Comparison of ENCODE assay signal across 12 cellular contexts in the genomic region with DNA sequence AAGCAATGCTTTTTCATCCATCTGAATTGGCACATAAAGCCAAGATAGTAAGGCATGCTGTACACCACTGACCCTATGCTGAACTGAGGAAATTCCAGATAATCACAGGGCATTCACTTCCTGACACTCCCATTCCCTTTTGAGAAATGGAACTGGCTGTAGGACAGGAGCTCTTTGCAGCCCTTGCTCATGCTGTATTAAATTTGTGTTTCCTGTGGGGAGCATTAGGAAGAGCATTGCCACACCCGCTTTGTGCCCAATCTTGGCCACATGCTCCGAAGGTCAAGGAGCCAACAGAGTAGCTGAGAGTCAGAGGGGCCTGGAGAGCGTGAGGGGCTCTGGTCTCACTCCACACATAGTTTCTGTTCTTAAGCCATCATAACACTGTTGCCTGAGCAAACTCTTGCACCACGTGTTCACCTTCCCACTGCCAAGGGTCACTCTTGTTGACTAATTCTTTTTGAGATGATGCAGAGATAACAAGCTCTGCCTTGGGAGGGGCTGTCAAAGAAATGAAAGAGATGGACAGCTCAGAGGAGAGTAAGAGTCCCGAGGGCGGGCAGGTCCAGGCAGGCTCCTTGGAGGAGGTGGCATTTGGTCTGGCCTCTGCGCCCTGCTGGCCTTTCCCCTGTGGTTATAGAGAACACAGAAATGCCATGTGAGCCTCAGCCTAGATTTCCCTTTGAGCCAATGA. TPM values are rescaled to one million over a fixed set of nuclear protein-coding genes. Genes with fewer than 3 reads are reported as not detected.
DNase-seq lines count a peak whose midpoint lies in the region; ATAC-seq and TF ChIP-seq lines count a peak whose summit lies in the region.
"Had no signal": no experiment of that assay in that cellular context is flagged by ENCODE, and none has a peak within 500 bp of the region (broad histone marks: within the 10 kb centered on the region; RNA-seq: fewer than 3 reads in every experiment).

No MANE protein-coding gene starts in this region.

- H3K36me3 ChIP-seq in MG63, result no peaks in the 10 kb centered on the region
- H3K36me3 ChIP-seq: WERI-Rb-1 had no signal

- DNase-seq in Calu3 (peak; percentile 33), MG63 (peak; percentile 68), choroid plexus epithelial cell (ENCODE audit: low read depth) (peak; percentile 18), left lobe of liver (ENCODE audit: low spot score) (no peak), putamen (ENCODE audit: low spot score) (no peak), midbrain (lab: John Stamatoyannopoulos, UW) (no peak), iPS-NIHi7 (ENCODE audit: extremely low spot score) (no peak), DMS114 treated with DMSO at 0.1 percent for 48 hours (lab: John Stamatoyannopoulos, UW; ENCODE audit: unreplicated experiment) (no peak)
- DNase-seq: activated naive CD4-positive, alpha-beta T cell treated with anti-CD3 and anti-CD28 coated beads, Interleukin-2, amount 10 ng/mL, durations not matched to agents 7 days and 5 days; MM.1S; WERI-Rb-1 had no signal

- peaks cover 30% of the 10 kb centered on the region for H3K4me1 Mint-ChIP-seq in Calu3 (ENCODE audit: low read depth, unreplicated experiment)
- H3K4me1 Mint-ChIP-seq: activated naive CD4-positive, alpha-beta T cell treated with anti-CD3 and anti-CD28 coated beads, Interleukin-2, amount 10 ng/mL, durations not matched to agents 7 days and 5 days had no signal

- intact Hi-C loops in Calu3 (cut with micrococcal nuclease; ENCODE audit: unreplicated experiment), result no loop called here

- peak; percentile 32 for ATAC-seq in left lobe of liver

- H3K27me3 Mint-ChIP-seq in Calu3 (ENCODE audit: unreplicated experiment), result peaks cover 40% of the 10 kb centered on the region

- TF ChIP-seq CTCF in Calu3 (IDR thresholded peaks at IDR 0.05; ENCODE audit: unreplicated experiment) (no peak), choroid plexus epithelial cell (conservative IDR thresholded peaks at IDR 0.05; ENCODE audit: low read depth, low read length) (no peak)

- H3K4me3 Mint-ChIP-seq in Calu3 (ENCODE audit: low read depth, unreplicated experiment), result no peak overlapping the region
- H3K4me3 Mint-ChIP-seq: activated naive CD4-positive, alpha-beta T cell treated with anti-CD3 and anti-CD28 coated beads, Interleukin-2, amount 10 ng/mL, durations not matched to agents 7 days and 5 days had no signal

- H3K36me3 Mint-ChIP-seq in Calu3 (ENCODE audit: insufficient read depth, unreplicated experiment), result no peaks in the 10 kb centered on the region
- H3K36me3 Mint-ChIP-seq: activated naive CD4-positive, alpha-beta T cell treated with anti-CD3 and anti-CD28 coated beads, Interleukin-2, amount 10 ng/mL, durations not matched to agents 7 days and 5 days had no signal

- no TSS peak for BruUV-seq in Calu3 (replicated peaks; lab: Mats Ljungman, UMichigan)

- CTCF ChIA-PET in Calu3 (lab: Charles Lee), result interaction anchor here (0.6 to 1.7 kb wide), 5 partner anchors 21 to 298 kb away, joined by 3 to 7 read pairs (median 3); a partner anchor contains a TSS

- no peaks in the 10 kb centered on the region for H3K9me3 ChIP-seq in MG63

- H3K4me3 ChIP-seq in MG63 (no peak overlapping the region), choroid plexus epithelial cell (ENCODE audit: low read depth, low read length) (no peak overlapping the region)

- no peaks in the 10 kb centered on the region for H3K9me3 Mint-ChIP-seq in Calu3 (ENCODE audit: low read depth, unreplicated experiment)
- H3K9me3 Mint-ChIP-seq: activated naive CD4-positive, alpha-beta T cell treated with anti-CD3 and anti-CD28 coated beads, Interleukin-2, amount 10 ng/mL, durations not matched to agents 7 days and 5 days had no signal

- H3K27me3 ChIP-seq in MG63, result no peaks in the 10 kb centered on the region

- no peak overlapping the region for H3K27ac Mint-ChIP-seq in Calu3 (ENCODE audit: unreplicated experiment)
- H3K27ac Mint-ChIP-seq: activated naive CD4-positive, alpha-beta T cell treated with anti-CD3 and anti-CD28 coated beads, Interleukin-2, amount 10 ng/mL, durations not matched to agents 7 days and 5 days; progenitor cell of endocrine pancreas had no signal

RNA-seq across cellular contexts. Expression of a gene that starts 31.7 kb away (rescaled TPM):
- total RNA-seq in Calu3 (2022) (17.5 and 22.8 TPM in 2 replicates), left lobe of liver (3.3 TPM)
- 2.1 and 4.6 TPM in 2 replicates for total RNA-seq in MG63 (2014; rRNA removed; shearing (Covaris generic); ENCODE audit: low replicate concordance)

Comparison
In these comparisons a context has a peak if more than half of its experiments do, and no peak if none do; other contexts are left out.
1. DNase-seq: peak in Calu3 (single experiment), MG63 (single experiment) and choroid plexus epithelial cell (single experiment); none in left lobe of liver (single experiment), putamen (single experiment), midbrain (single experiment), iPS-NIHi7 (single experiment) and DMS114 treated with DMSO at 0.1 percent for 48 hours (single experiment).